1 cellular context compared by ENCODE assay signal in the genomic region with DNA sequence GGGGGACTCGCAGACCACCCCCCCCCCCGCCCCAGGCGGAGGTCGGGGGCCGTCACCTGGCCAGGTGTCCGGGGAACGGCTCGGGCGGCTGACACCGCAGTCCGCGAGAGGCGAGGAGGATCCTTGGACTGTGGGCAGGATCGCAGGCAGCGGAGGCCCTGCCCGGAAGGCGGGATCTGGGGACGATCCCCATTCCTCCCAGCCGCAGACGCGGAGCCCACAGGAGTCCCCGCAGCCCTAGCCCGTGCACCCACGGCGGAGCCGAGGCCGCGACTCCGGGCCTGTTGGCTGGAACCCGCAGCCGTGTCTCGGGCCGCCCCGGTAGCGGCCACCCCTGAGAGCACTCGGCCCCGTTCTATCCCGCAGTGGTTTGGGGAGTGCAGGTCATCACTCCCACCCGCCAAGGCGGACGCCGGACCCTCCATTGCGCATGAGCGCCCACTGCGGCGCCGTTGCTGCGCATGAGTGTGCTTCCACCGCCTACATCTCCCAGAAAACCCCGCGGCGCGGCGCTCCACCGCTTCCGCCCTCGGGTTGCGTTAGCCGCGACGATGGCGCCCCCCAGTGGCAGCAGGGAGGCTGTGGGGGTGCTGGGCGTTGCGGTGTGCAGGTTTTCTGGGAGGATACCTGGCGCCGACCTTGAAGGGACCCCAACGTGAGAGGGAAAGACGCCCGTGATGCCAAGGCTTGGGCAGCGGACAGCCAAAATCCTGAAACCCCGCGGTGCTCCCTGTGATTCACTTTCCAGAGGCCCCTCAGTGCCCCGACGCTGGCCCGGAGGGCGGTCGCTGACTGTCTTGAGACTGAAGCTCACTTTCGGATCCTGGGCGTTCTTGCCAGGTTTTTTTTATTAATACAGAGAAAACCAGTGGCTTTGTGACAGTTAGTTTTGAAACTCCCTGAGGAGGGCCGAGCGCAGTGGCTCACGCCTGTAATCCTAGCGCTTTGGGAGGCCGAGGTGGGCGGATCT.
TF ChIP-seq lines count a peak whose summit lies in the region.

No MANE protein-coding gene starts in this region.

TF ChIP-seq in HEK293, 187 proteins besides CTCF, POLR2A, EP300 and RAD21 (continued from another document and continues in another):
- TF ChIP-seq, protein P1, sequence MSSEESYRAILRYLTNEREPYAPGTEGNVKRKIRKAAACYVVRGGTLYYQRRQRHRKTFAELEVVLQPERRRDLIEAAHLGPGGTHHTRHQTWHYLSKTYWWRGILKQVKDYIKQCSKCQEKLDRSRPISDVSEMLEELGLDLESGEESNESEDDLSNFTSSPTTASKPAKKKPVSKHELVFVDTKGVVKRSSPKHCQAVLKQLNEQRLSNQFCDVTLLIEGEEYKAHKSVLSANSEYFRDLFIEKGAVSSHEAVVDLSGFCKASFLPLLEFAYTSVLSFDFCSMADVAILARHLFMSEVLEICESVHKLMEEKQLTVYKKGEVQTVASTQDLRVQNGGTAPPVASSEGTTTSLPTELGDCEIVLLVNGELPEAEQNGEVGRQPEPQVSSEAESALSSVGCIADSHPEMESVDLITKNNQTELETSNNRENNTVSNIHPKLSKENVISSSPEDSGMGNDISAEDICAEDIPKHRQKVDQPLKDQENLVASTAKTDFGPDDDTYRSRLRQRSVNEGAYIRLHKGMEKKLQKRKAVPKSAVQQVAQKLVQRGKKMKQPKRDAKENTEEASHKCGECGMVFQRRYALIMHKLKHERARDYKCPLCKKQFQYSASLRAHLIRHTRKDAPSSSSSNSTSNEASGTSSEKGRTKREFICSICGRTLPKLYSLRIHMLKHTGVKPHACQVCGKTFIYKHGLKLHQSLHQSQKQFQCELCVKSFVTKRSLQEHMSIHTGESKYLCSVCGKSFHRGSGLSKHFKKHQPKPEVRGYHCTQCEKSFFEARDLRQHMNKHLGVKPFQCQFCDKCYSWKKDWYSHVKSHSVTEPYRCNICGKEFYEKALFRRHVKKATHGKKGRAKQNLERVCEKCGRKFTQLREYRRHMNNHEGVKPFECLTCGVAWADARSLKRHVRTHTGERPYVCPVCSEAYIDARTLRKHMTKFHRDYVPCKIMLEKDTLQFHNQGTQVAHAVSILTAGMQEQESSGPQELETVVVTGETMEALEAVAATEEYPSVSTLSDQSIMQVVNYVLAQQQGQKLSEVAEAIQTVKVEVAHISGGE (tag by site-specific recombination; conservative IDR thresholded peaks at IDR 0.05; ENCODE audit: low read depth): peak; percentile 72
- TF ChIP-seq, protein P2, sequence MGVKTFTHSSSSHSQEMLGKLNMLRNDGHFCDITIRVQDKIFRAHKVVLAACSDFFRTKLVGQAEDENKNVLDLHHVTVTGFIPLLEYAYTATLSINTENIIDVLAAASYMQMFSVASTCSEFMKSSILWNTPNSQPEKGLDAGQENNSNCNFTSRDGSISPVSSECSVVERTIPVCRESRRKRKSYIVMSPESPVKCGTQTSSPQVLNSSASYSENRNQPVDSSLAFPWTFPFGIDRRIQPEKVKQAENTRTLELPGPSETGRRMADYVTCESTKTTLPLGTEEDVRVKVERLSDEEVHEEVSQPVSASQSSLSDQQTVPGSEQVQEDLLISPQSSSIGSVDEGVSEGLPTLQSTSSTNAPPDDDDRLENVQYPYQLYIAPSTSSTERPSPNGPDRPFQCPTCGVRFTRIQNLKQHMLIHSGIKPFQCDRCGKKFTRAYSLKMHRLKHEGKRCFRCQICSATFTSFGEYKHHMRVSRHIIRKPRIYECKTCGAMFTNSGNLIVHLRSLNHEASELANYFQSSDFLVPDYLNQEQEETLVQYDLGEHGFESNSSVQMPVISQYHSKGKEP (tag by site-specific recombination; IDR thresholded peaks at IDR 0.05): no peak
- TF ChIP-seq ZNF324 (tag by site-specific recombination; IDR thresholded peaks at IDR 0.05) (peak; percentile 68), ZNF830 (tag by site-specific recombination; IDR thresholded peaks at IDR 0.05; ENCODE audit: low read depth) (no peak), ZNF623 (tag by site-specific recombination; IDR thresholded peaks at IDR 0.05) (0 out of 2 replicates have a peak, but pooled peaks have one; percentile 8), GLIS1 (tag by site-specific recombination; IDR thresholded peaks at IDR 0.05) (peak; percentile 68), ZNF596 (tag by site-specific recombination; IDR thresholded peaks at IDR 0.05) (no peak), ZNF302 (tag by site-specific recombination; IDR thresholded peaks at IDR 0.05; ENCODE audit: low read depth) (no peak), ZNF521 (tag by site-specific recombination; IDR thresholded peaks at IDR 0.05) (no peak), KLF1 (tag by site-specific recombination; IDR thresholded peaks at IDR 0.05) (0 out of 2 replicates have a peak, but pooled peaks have one; percentile 18), WT1 (tag by site-specific recombination; IDR thresholded peaks at IDR 0.05) (peak; percentile 62; the same call in 1 of the 2 replicates), ZNF211 (tag by site-specific recombination; IDR thresholded peaks at IDR 0.05; ENCODE audit: low read depth) (no peak), PRDM1 (tag by site-specific recombination; IDR thresholded peaks at IDR 0.05) (no peak), ZNF174 (tag by site-specific recombination; IDR thresholded peaks at IDR 0.05) (no peak), ZNF843 (tag by site-specific recombination; IDR thresholded peaks at IDR 0.05) (no peak), ZNF16 (tag by site-specific recombination; IDR thresholded peaks at IDR 0.05; ENCODE audit: low read depth) (no peak), ZNF514 (tag by site-specific recombination; IDR thresholded peaks at IDR 0.05) (no peak), ZNF560 (tag by site-specific recombination; IDR thresholded peaks at IDR 0.05; ENCODE audit: borderline replicate concordance) (no peak), ZNF341 (tag by site-specific recombination; IDR thresholded peaks at IDR 0.05; ENCODE audit: low read depth) (peak; percentile 75), ZFP69B (tag by site-specific recombination; IDR thresholded peaks at IDR 0.05) (no peak), ZNF530 (tag by site-specific recombination; IDR thresholded peaks at IDR 0.05; ENCODE audit: low read depth) (no peak), ZNF791 (tag by site-specific recombination; IDR thresholded peaks at IDR 0.05) (no peak), ZNF610 (tag by site-specific recombination; IDR thresholded peaks at IDR 0.05; ENCODE audit: borderline replicate concordance) (peak; percentile 51; the same call in 1 of the 2 replicates), ZNF433 (tag by site-specific recombination; IDR thresholded peaks at IDR 0.05; ENCODE audit: low read depth) (no peak), ZNF175 (tag by site-specific recombination; IDR thresholded peaks at IDR 0.05) (no peak), KLF8 (tag by site-specific recombination; IDR thresholded peaks at IDR 0.05) (peak; percentile 81; the same call in 1 of the 2 replicates), ZNF510 (tag by site-specific recombination; IDR thresholded peaks at IDR 0.05; ENCODE audit: insufficient replicate concordance) (no peak), ZNF654 (tag by site-specific recombination; IDR thresholded peaks at IDR 0.05; ENCODE audit: low read depth) (peak; percentile 93)
- TF ChIP-seq, protein P3, sequence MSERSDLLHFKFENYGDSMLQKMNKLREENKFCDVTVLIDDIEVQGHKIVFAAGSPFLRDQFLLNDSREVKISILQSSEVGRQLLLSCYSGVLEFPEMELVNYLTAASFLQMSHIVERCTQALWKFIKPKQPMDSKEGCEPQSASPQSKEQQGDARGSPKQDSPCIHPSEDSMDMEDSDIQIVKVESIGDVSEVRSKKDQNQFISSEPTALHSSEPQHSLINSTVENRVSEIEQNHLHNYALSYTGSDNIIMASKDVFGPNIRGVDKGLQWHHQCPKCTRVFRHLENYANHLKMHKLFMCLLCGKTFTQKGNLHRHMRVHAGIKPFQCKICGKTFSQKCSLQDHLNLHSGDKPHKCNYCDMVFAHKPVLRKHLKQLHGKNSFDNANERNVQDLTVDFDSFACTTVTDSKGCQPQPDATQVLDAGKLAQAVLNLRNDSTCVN (tag by site-specific recombination; optimal IDR thresholded peaks at IDR 0.05): peak; percentile 65
- TF ChIP-seq, protein P4, sequence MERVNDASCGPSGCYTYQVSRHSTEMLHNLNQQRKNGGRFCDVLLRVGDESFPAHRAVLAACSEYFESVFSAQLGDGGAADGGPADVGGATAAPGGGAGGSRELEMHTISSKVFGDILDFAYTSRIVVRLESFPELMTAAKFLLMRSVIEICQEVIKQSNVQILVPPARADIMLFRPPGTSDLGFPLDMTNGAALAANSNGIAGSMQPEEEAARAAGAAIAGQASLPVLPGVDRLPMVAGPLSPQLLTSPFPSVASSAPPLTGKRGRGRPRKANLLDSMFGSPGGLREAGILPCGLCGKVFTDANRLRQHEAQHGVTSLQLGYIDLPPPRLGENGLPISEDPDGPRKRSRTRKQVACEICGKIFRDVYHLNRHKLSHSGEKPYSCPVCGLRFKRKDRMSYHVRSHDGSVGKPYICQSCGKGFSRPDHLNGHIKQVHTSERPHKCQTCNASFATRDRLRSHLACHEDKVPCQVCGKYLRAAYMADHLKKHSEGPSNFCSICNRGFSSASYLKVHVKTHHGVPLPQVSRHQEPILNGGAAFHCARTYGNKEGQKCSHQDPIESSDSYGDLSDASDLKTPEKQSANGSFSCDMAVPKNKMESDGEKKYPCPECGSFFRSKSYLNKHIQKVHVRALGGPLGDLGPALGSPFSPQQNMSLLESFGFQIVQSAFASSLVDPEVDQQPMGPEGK (tag by site-specific recombination; IDR thresholded peaks at IDR 0.05): peak; percentile 80
- TF ChIP-seq, protein P5, sequence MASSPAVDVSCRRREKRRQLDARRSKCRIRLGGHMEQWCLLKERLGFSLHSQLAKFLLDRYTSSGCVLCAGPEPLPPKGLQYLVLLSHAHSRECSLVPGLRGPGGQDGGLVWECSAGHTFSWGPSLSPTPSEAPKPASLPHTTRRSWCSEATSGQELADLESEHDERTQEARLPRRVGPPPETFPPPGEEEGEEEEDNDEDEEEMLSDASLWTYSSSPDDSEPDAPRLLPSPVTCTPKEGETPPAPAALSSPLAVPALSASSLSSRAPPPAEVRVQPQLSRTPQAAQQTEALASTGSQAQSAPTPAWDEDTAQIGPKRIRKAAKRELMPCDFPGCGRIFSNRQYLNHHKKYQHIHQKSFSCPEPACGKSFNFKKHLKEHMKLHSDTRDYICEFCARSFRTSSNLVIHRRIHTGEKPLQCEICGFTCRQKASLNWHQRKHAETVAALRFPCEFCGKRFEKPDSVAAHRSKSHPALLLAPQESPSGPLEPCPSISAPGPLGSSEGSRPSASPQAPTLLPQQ (tag by site-specific recombination; IDR thresholded peaks at IDR 0.05): 0 out of 2 replicates have a peak, but pooled peaks have one; percentile 67
- TF ChIP-seq, protein P6, sequence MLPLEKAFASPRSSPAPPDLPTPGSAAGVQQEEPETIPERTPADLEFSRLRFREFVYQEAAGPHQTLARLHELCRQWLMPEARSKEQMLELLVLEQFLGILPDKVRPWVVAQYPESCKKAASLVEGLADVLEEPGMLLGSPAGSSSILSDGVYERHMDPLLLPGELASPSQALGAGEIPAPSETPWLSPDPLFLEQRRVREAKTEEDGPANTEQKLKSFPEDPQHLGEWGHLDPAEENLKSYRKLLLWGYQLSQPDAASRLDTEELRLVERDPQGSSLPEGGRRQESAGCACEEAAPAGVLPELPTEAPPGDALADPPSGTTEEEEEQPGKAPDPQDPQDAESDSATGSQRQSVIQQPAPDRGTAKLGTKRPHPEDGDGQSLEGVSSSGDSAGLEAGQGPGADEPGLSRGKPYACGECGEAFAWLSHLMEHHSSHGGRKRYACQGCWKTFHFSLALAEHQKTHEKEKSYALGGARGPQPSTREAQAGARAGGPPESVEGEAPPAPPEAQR (tag by site-specific recombination; IDR thresholded peaks at IDR 0.05): no peak
- TF ChIP-seq, protein P7, sequence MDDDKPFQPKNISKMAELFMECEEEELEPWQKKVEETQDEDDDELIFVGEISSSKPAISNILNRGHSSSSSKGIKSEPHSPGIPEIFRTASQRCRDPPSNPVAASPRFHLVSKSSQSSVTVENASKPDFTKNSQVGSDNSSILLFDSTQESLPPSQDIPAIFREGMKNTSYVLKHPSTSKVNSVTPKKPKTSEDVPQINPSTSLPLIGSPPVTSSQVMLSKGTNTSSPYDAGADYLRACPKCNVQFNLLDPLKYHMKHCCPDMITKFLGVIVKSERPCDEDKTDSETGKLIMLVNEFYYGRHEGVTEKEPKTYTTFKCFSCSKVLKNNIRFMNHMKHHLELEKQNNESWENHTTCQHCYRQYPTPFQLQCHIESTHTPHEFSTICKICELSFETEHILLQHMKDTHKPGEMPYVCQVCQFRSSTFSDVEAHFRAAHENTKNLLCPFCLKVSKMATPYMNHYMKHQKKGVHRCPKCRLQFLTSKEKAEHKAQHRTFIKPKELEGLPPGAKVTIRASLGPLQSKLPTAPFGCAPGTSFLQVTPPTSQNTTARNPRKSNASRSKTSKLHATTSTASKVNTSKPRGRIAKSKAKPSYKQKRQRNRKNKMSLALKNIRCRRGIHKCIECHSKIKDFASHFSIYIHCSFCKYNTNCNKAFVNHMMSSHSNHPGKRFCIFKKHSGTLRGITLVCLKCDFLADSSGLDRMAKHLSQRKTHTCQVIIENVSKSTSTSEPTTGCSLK (tag by site-specific recombination; IDR thresholded peaks at IDR 0.05): no peak
- TF ChIP-seq, protein P8, sequence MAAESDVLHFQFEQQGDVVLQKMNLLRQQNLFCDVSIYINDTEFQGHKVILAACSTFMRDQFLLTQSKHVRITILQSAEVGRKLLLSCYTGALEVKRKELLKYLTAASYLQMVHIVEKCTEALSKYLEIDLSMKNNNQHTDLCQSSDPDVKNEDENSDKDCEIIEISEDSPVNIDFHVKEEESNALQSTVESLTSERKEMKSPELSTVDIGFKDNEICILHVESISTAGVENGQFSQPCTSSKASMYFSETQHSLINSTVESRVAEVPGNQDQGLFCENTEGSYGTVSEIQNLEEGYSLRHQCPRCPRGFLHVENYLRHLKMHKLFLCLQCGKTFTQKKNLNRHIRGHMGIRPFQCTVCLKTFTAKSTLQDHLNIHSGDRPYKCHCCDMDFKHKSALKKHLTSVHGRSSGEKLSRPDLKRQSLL (tag by site-specific recombination; IDR thresholded peaks at IDR 0.05): peak; percentile 44; the same call in 1 of the 2 replicates
- TF ChIP-seq, protein P9, sequence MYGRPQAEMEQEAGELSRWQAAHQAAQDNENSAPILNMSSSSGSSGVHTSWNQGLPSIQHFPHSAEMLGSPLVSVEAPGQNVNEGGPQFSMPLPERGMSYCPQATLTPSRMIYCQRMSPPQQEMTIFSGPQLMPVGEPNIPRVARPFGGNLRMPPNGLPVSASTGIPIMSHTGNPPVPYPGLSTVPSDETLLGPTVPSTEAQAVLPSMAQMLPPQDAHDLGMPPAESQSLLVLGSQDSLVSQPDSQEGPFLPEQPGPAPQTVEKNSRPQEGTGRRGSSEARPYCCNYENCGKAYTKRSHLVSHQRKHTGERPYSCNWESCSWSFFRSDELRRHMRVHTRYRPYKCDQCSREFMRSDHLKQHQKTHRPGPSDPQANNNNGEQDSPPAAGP (tag by site-specific recombination; IDR thresholded peaks at IDR 0.05): 0 out of 2 replicates have a peak, but pooled peaks have one; percentile 38
- TF ChIP-seq, protein P10, sequence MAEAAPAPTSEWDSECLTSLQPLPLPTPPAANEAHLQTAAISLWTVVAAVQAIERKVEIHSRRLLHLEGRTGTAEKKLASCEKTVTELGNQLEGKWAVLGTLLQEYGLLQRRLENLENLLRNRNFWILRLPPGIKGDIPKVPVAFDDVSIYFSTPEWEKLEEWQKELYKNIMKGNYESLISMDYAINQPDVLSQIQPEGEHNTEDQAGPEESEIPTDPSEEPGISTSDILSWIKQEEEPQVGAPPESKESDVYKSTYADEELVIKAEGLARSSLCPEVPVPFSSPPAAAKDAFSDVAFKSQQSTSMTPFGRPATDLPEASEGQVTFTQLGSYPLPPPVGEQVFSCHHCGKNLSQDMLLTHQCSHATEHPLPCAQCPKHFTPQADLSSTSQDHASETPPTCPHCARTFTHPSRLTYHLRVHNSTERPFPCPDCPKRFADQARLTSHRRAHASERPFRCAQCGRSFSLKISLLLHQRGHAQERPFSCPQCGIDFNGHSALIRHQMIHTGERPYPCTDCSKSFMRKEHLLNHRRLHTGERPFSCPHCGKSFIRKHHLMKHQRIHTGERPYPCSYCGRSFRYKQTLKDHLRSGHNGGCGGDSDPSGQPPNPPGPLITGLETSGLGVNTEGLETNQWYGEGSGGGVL (tag by site-specific recombination; IDR thresholded peaks at IDR 0.05): peak; percentile 11; the same call in 1 of the 2 replicates
